In genomic region chrX:119721926-119722325, GRCh38 we compare ENCODE assay signal across 38 cellular contexts. TPM values are rescaled to one million over a fixed set of nuclear protein-coding genes. Genes with fewer than 3 reads are reported as not detected.
A peak's percentile ranks its signal among the peaks of the same experiment; 100 is the strongest.
DNase-seq lines count a peak whose midpoint lies in the region; ATAC-seq, FAIRE-seq and TF ChIP-seq lines count a peak whose summit lies in the region.
"Had no signal": no experiment of that assay in that cellular context is flagged by ENCODE, and none has a peak within 500 bp of the region (broad histone marks: within the 10 kb centered on the region; RNA-seq: fewer than 3 reads in every experiment).

No MANE protein-coding gene starts in this region.

- no peak overlapping the region for H2AK5ac ChIP-seq in H1 (ENCODE audit: low read depth, low read length)

- TF ChIP-seq CTCF in HEK293 (tag by site-specific recombination; IDR thresholded peaks at IDR 0.05), result no peak
- TF ChIP-seq CTCF in K562 (IDR thresholded peaks at IDR 0.05 in 2 of 3, conservative IDR thresholded peaks at IDR 0.05 in 1 of 3; ENCODE audit: insufficient read depth in 2 of 3, low read depth in 1 of 3, low read length in 3 of 3), result no peak
- TF ChIP-seq CTCF in H1 (IDR thresholded peaks at IDR 0.05; ENCODE audit: control extremely low read depth in 1 of 3, insufficient read depth in 1 of 3, low read depth in 1 of 3, low read length in 3 of 3), result no peak

- in situ Hi-C loops in K562 (cut with MboI), result no loop called here

- POLR2A ChIA-PET in HEK293 (lab: Yijun Ruan, JAX), result no interaction called here
- POLR2A ChIA-PET in HEK293T (lab: Yijun Ruan, JAX), result no interaction called here
- POLR2A ChIA-PET in K562 (lab: Yijun Ruan, JAX), result no interaction called here
- POLR2A ChIA-PET in H1 (lab: Charles Lee; ENCODE audit: partially characterized antibody), result interaction anchor here (0.6 kb wide), 1 partner anchor 16 kb away, joined by 3 read pairs; no protein-coding TSS in a partner anchor
- POLR2A ChIA-PET in CD4-positive, alpha-beta memory T cell (lab: Charles Lee; ENCODE audit: partially characterized antibody), result no interaction called here
- POLR2A ChIA-PET in activated CD8-positive, alpha-beta T cell treated with anti-CD3 and anti-CD28 coated beads, Interleukin-2, amount 10 ng/mL, durations not matched to agents 7 days and 5 days (lab: Charles Lee), result no interaction called here

- H3K4me1 ChIP-seq in HEK293 (ENCODE audit: control insufficient read depth, insufficient read depth, low read length), result no peaks in the 10 kb centered on the region
- H3K4me1 ChIP-seq in K562 (replicated peaks in 1 of 2; ENCODE audit: control insufficient read depth in 2 of 2, insufficient read depth in 2 of 2, low read length in 2 of 2), result peaks cover 0 to 2% of the 10 kb centered on the region in 2 experiments; a peak in 1 of 5 replicates
- H3K4me1 ChIP-seq in H1 (replicated peaks in 1 of 4; ENCODE audit: control insufficient read depth in 3 of 4, insufficient read depth in 4 of 4, low read length in 3 of 4), result no peaks in the 10 kb centered on the region
- H3K4me1 ChIP-seq in CD4-positive, alpha-beta memory T cell (ENCODE audit: insufficient read depth, low read length), result peaks cover under 1% of the 10 kb centered on the region
- H3K4me1 ChIP-seq: A549; BE2C; BLaER1; BLaER1 treated with 17β-estradiol and CSF1 and Interleukin-3, amounts not matched to agents 10 nM and 100 nM; Caco-2 had no signal

- no peak overlapping the region for H3K56ac ChIP-seq in H1 (replicated peaks; ENCODE audit: insufficient read length, low read depth, low read length)

- H3K18ac ChIP-seq in H1 (ENCODE audit: extremely low read depth, low read length), result no peak overlapping the region

- 20% methylated on average over 1 of the region's 2 CpGs for WGBS in K562 (ENCODE audit: insufficient coverage, low coverage, missing lambda C conversion rate)
- WGBS in H1 (ENCODE audit: extremely low coverage in 1 of 2, insufficient coverage in 1 of 2, insufficient read length in 1 of 2, insufficient replicate concordance in 2 of 2, low coverage in 1 of 2, low lambda C conversion rate in 2 of 2, missing lambda C conversion rate in 1 of 2), 2 experiments, result 75% methylated on average over 1 of the region's 2 CpGs; no CpG with 5 or more reads in 1 of the 2 experiments

- H3K23me2 ChIP-seq in H1 (ENCODE audit: low read depth, low read length), result no peaks in the 10 kb centered on the region

- no peak overlapping the region for H2AFZ ChIP-seq in K562 (ENCODE audit: low read depth, low read length)
- H2AFZ ChIP-seq in H1 (ENCODE audit: low read length), result no peak overlapping the region

- H2BK120ac ChIP-seq in H1 (replicated peaks; ENCODE audit: low read depth, low read length), result no peak overlapping the region

- H3K36me3 Mint-ChIP-seq in CD4-positive, alpha-beta memory T cell, result no peaks in the 10 kb centered on the region
- no peaks in the 10 kb centered on the region for H3K36me3 Mint-ChIP-seq in activated CD8-positive, alpha-beta T cell treated with anti-CD3 and anti-CD28 coated beads, Interleukin-2, amount 10 ng/mL, durations not matched to agents 7 days and 5 days (ENCODE audit: low read depth)
- H3K36me3 Mint-ChIP-seq: CD14-positive monocyte; CD8-positive, alpha-beta memory T cell; CD8-positive, alpha-beta T cell had no signal

- H3K4me3 ChIP-seq in HEK293 (ENCODE audit: low read depth, low read length), result no peak overlapping the region
- no peak overlapping the region for H3K4me3 ChIP-seq in K562
- no peak overlapping the region for H3K4me3 ChIP-seq in H1 (ENCODE audit: extremely low read depth in 1 of 4, insufficient read depth in 2 of 4, low read depth in 3 of 4, low read length in 4 of 4)
- H3K4me3 ChIP-seq in CD4-positive, alpha-beta memory T cell (ENCODE audit: low read length in 2 of 2), result no peak overlapping the region
- H3K4me3 ChIP-seq: A549; BLaER1; BLaER1 treated with 17β-estradiol and CSF1 and Interleukin-3, amounts not matched to agents 10 nM and 100 nM had no signal

- no peak overlapping the region for H4K8ac ChIP-seq in H1 (ENCODE audit: extremely low read depth, insufficient read depth, low read length)

- no peaks in the 10 kb centered on the region for H3K79me2 ChIP-seq in K562 (ENCODE audit: control insufficient read depth, insufficient read depth, low read length)
- no peaks in the 10 kb centered on the region for H3K79me2 ChIP-seq in H1 (ENCODE audit: control insufficient read depth in 1 of 2, insufficient read depth in 2 of 2, low read length in 2 of 2)

- no peak overlapping the region for H2BK15ac ChIP-seq in H1 (ENCODE audit: low read length)

- peaks cover 1 to 2% (median 2%) of the 10 kb centered on the region in 4 donors for H3K4me1 Mint-ChIP-seq in CD4-positive, alpha-beta memory T cell
- peaks cover 2% of the 10 kb centered on the region for H3K4me1 Mint-ChIP-seq in activated CD8-positive, alpha-beta T cell treated with anti-CD3 and anti-CD28 coated beads, Interleukin-2, amount 10 ng/mL, durations not matched to agents 7 days and 5 days (ENCODE audit: low read depth)
- H3K4me1 Mint-ChIP-seq: B cell had no signal

- TF ChIP-seq RAD21 in K562 (CRISPR knock-in tag; conservative IDR thresholded peaks at IDR 0.05 in 1 of 2, IDR thresholded peaks at IDR 0.05 in 1 of 2) (no peak), H1 (IDR thresholded peaks at IDR 0.05 in 1 of 2, conservative IDR thresholded peaks at IDR 0.05 in 1 of 2; ENCODE audit: low read depth in 2 of 2, low read length in 2 of 2) (no peak)

- no peaks in the 10 kb centered on the region for H3K79me1 ChIP-seq in H1 (ENCODE audit: low read depth, low read length)

- no peak overlapping the region for H2BK5ac ChIP-seq in H1 (ENCODE audit: low read depth, low read length)

- TF ChIP-seq EP300 in K562 (IDR thresholded peaks at IDR 0.05; ENCODE audit: low read length), result no peak
- TF ChIP-seq EP300 in H1 (IDR thresholded peaks at IDR 0.05; ENCODE audit: borderline replicate concordance in 1 of 2, low read depth in 2 of 2, low read length in 2 of 2), result no peak

- no peak for ATAC-seq in K562
- ATAC-seq in activated CD8-positive, alpha-beta T cell treated with anti-CD3 and anti-CD28 coated beads, Interleukin-2, amount 10 ng/mL, durations not matched to agents 7 days and 5 days, result no peak
- ATAC-seq: A549; CD8-positive, alpha-beta T cell had no signal

- no peak overlapping the region for H3K23ac ChIP-seq in H1 (ENCODE audit: insufficient read length)

- H3K4ac ChIP-seq in H1 (replicated peaks; ENCODE audit: insufficient read length, low read depth, low read length), result no peak overlapping the region

- H3K9me3 ChIP-seq in HEK293 (ENCODE audit: control insufficient read depth, insufficient read depth, low read depth, low read length), result no peaks in the 10 kb centered on the region
- no peaks in the 10 kb centered on the region for H3K9me3 ChIP-seq in K562 (replicated peaks; ENCODE audit: control insufficient read depth, insufficient read depth, low read depth, low read length)
- no peaks in the 10 kb centered on the region for H3K9me3 ChIP-seq in H1 (ENCODE audit: insufficient read depth in 2 of 2, low read depth in 1 of 2, low read length in 1 of 2)
- H3K9me3 ChIP-seq in CD4-positive, alpha-beta memory T cell (ENCODE audit: control insufficient read depth in 1 of 2, low read length in 2 of 2), result no peaks in the 10 kb centered on the region
- H3K9me3 ChIP-seq: A549; BE2C; BLaER1; BLaER1 treated with 17β-estradiol and CSF1 and Interleukin-3, amounts not matched to agents 10 nM and 100 nM; Caco-2 had no signal

- BruUV-seq in K562 (replicated peaks; lab: Mats Ljungman, UMichigan), result no TSS peak

- no peak overlapping the region for H2BK12ac ChIP-seq in H1 (ENCODE audit: low read depth, low read length)

- H3K36me3 ChIP-seq in HEK293 (ENCODE audit: control insufficient read depth in 2 of 2, insufficient read depth in 1 of 2, low read length in 2 of 2), result no peaks in the 10 kb centered on the region
- H3K36me3 ChIP-seq in K562 (ENCODE audit: control insufficient read depth, insufficient read depth, low read length), result no peaks in the 10 kb centered on the region
- no peaks in the 10 kb centered on the region for H3K36me3 ChIP-seq in H1 (ENCODE audit: control insufficient read depth in 2 of 4, insufficient read depth in 4 of 4, low read length in 3 of 4)
- no peaks in the 10 kb centered on the region for H3K36me3 ChIP-seq in CD4-positive, alpha-beta memory T cell (ENCODE audit: insufficient read depth, low read length)
- H3K36me3 ChIP-seq: BE2C; BLaER1; BLaER1 treated with 17β-estradiol and CSF1 and Interleukin-3, amounts not matched to agents 10 nM and 100 nM had no signal

- TF ChIP-seq POLR2A in K562 (conservative IDR thresholded peaks at IDR 0.05) (no peak), H1 (IDR thresholded peaks at IDR 0.05; ENCODE audit: control extremely low read depth in 1 of 2, low read depth in 2 of 2, low read length in 2 of 2) (no peak)

- no peak overlapping the region for H4K5ac ChIP-seq in H1 (ENCODE audit: insufficient read length, low read depth, low read length)

- no peak overlapping the region for H2BK20ac ChIP-seq in H1 (ENCODE audit: low read length)

- intact Hi-C loops in K562 (cut with micrococcal nuclease), result no loop called here
- intact Hi-C loops in CD4-positive, alpha-beta memory T cell (cut with micrococcal nuclease), result no loop called here

- H3K14ac ChIP-seq in H1 (ENCODE audit: insufficient read length), result no peak overlapping the region

- FAIRE-seq in K562 (lab: Jason Lieb, UNC) (no peak), H1 (lab: Jason Lieb, UNC) (no peak)
- FAIRE-seq: A204.1, A549, D721Med had no signal

- H4K91ac ChIP-seq in H1 (replicated peaks; ENCODE audit: insufficient read length, low read length), result no peak overlapping the region

- no peak overlapping the region for H3K4me3 Mint-ChIP-seq in CD4-positive, alpha-beta memory T cell
- no peak overlapping the region for H3K4me3 Mint-ChIP-seq in activated CD8-positive, alpha-beta T cell treated with anti-CD3 and anti-CD28 coated beads, Interleukin-2, amount 10 ng/mL, durations not matched to agents 7 days and 5 days
- H3K4me3 Mint-ChIP-seq: B cell; CD14-positive monocyte; CD4-positive, alpha-beta T cell; CD4-positive, CD25-positive, alpha-beta regulatory T cell; CD8-positive, alpha-beta memory T cell; CD8-positive, alpha-beta T cell had no signal

- no peak overlapping the region for H3K9ac ChIP-seq in K562 (ENCODE audit: insufficient read depth in 1 of 2, low read depth in 2 of 2, low read length in 2 of 2)
- no peak overlapping the region for H3K9ac ChIP-seq in H1 (replicated peaks in 1 of 4; ENCODE audit: extremely low read depth in 1 of 4, low read depth in 3 of 4, low read length in 3 of 4)
- H3K9ac ChIP-seq: BLaER1; BLaER1 treated with 17β-estradiol and CSF1 and Interleukin-3, amounts not matched to agents 10 nM and 100 nM had no signal

- CTCF ChIA-PET in HEK293 (lab: Yijun Ruan, JAX), result interaction anchor here (0.6 kb wide), 1 partner anchor 157 kb away, joined by 4 read pairs; no protein-coding TSS in a partner anchor
- CTCF ChIA-PET in HEK293T (lab: Yijun Ruan, JAX), result no interaction called here
- CTCF ChIA-PET in K562 (lab: Yijun Ruan, JAX; ENCODE audit: low intra/inter-chr PET ratio), result no interaction called here
- CTCF ChIA-PET in H1 (lab: Charles Lee; ENCODE audit: partially characterized antibody), result interaction anchor here (0.5 kb wide), 1 partner anchor 24 kb away, joined by 4 read pairs; no protein-coding TSS in a partner anchor
- CTCF ChIA-PET in CD4-positive, alpha-beta memory T cell (lab: Charles Lee; ENCODE audit: partially characterized antibody), result no interaction called here
- CTCF ChIA-PET in activated CD8-positive, alpha-beta T cell treated with anti-CD3 and anti-CD28 coated beads, Interleukin-2, amount 10 ng/mL, durations not matched to agents 7 days and 5 days (lab: Charles Lee), result no interaction called here

- no peak overlapping the region for H3K27ac ChIP-seq in HEK293 (ENCODE audit: extremely low read depth, low read depth, low read length)
- no peak overlapping the region for H3K27ac ChIP-seq in K562 (ENCODE audit: extremely low read depth, low read depth, low read length)
- H3K27ac ChIP-seq in H1 (ENCODE audit: low read depth, low read length), result no peak overlapping the region
- H3K27ac ChIP-seq in CD4-positive, alpha-beta memory T cell (ENCODE audit: low read depth, low read length), result no peak overlapping the region
- H3K27ac ChIP-seq: 22Rv1; A549; BLaER1; BLaER1 treated with 17β-estradiol and CSF1 and Interleukin-3, amounts not matched to agents 10 nM and 100 nM; C4-2B had no signal

- DNase-seq in HEK293T (ENCODE audit: extremely low spot score) (no peak), K562 (ENCODE audit: extremely low read depth in 1 of 4, low spot score in 3 of 4) (no peak), H1 (ENCODE audit: low read depth in 1 of 2, low spot score in 2 of 2) (no peak), H4 (ENCODE audit: low spot score) (no peak)
- DNase-seq in CD4-positive, alpha-beta memory T cell, result no peak
- no peak for DNase-seq in activated CD8-positive, alpha-beta T cell treated with anti-CD3 and anti-CD28 coated beads, Interleukin-2, amount 10 ng/mL, durations not matched to agents 7 days and 5 days
- no peak for DNase-seq in activated T-cell treated with anti-CD3 and anti-CD28 coated beads, Interleukin-2, amount 50 U/mL, for 48 hours
- DNase-seq: 8988T; ACHN; AML-193; BE2C; C1 segment of cervical spinal cord; Caco-2; Calu3; CD4-positive, alpha-beta T cell; CD4-positive, CD25-positive, alpha-beta regulatory T cell; CD8-positive, alpha-beta memory T cell; CD8-positive, alpha-beta T cell; COR-L47; DMS 273 treated with DMSO at 0.1 percent for 48 hours; DMS153; DMS53; DMS79; DMS79 treated with DMSO at 0.1 percent for 48 hours; DND-41; EL had no signal

- H3K27ac Mint-ChIP-seq in CD4-positive, alpha-beta memory T cell, result peak overlapping the region in 1 of 7 donors; percentile 1
- no peak overlapping the region for H3K27ac Mint-ChIP-seq in activated CD8-positive, alpha-beta T cell treated with anti-CD3 and anti-CD28 coated beads, Interleukin-2, amount 10 ng/mL, durations not matched to agents 7 days and 5 days
- H3K27ac Mint-ChIP-seq: B cell; CD4-positive, alpha-beta T cell; CD8-positive, alpha-beta memory T cell; CD8-positive, alpha-beta T cell had no signal

- H3K9me1 ChIP-seq in K562 (ENCODE audit: control insufficient read depth, insufficient read depth, low read length), result no peaks in the 10 kb centered on the region

- no peaks in the 10 kb centered on the region for H3K9me3 Mint-ChIP-seq in CD4-positive, alpha-beta memory T cell
- H3K9me3 Mint-ChIP-seq in activated CD8-positive, alpha-beta T cell treated with anti-CD3 and anti-CD28 coated beads, Interleukin-2, amount 10 ng/mL, durations not matched to agents 7 days and 5 days (ENCODE audit: insufficient read depth), result no peaks in the 10 kb centered on the region
- H3K9me3 Mint-ChIP-seq: CD4-positive, alpha-beta T cell; CD4-positive, CD25-positive, alpha-beta regulatory T cell; CD8-positive, alpha-beta memory T cell; CD8-positive, alpha-beta T cell had no signal

- H4K20me1 ChIP-seq in K562 (replicated peaks; ENCODE audit: control insufficient read depth, insufficient read depth, low read length) (no peaks in the 10 kb centered on the region), H1 (replicated peaks in 1 of 2; ENCODE audit: control insufficient read depth in 1 of 2, insufficient read depth in 2 of 2, low read length in 2 of 2) (no peaks in the 10 kb centered on the region)
- H4K20me1 ChIP-seq: BLaER1; BLaER1 treated with 17β-estradiol and CSF1 and Interleukin-3, amounts not matched to agents 10 nM and 100 nM had no signal

- no peak overlapping the region for H3K4me2 ChIP-seq in K562 (ENCODE audit: insufficient read depth, low read length)
- no peak overlapping the region for H3K4me2 ChIP-seq in H1 (ENCODE audit: insufficient read depth in 1 of 2, low read depth in 2 of 2, low read length in 2 of 2)
- H3K4me2 ChIP-seq: A549; BLaER1; BLaER1 treated with 17β-estradiol and CSF1 and Interleukin-3, amounts not matched to agents 10 nM and 100 nM had no signal

- H3K27me3 Mint-ChIP-seq in CD4-positive, alpha-beta memory T cell, result peaks cover 0 to 1% of the 10 kb centered on the region in 2 donors
- no peaks in the 10 kb centered on the region for H3K27me3 Mint-ChIP-seq in activated CD8-positive, alpha-beta T cell treated with anti-CD3 and anti-CD28 coated beads, Interleukin-2, amount 10 ng/mL, durations not matched to agents 7 days and 5 days (ENCODE audit: low read depth)
- H3K27me3 Mint-ChIP-seq: B cell; CD4-positive, alpha-beta T cell; CD4-positive, CD25-positive, alpha-beta regulatory T cell; CD8-positive, alpha-beta memory T cell had no signal

- H3K27me3 ChIP-seq in K562 (ENCODE audit: control insufficient read depth in 2 of 2, insufficient read depth in 2 of 2, low read length in 2 of 2), result no peaks in the 10 kb centered on the region
- H3K27me3 ChIP-seq in H1 (replicated peaks in 1 of 4; ENCODE audit: control insufficient read depth in 3 of 4, extremely low read depth in 1 of 4, insufficient read depth in 3 of 4, low read length in 3 of 4), result no peaks in the 10 kb centered on the region
- no peaks in the 10 kb centered on the region for H3K27me3 ChIP-seq in CD4-positive, alpha-beta memory T cell (ENCODE audit: insufficient read depth, low read length)
- H3K27me3 ChIP-seq: BE2C; BLaER1; BLaER1 treated with 17β-estradiol and CSF1 and Interleukin-3, amounts not matched to agents 10 nM and 100 nM had no signal

RNA-seq across cellular contexts. Expression of gene SEPTIN6, which starts 29.0 kb away (rescaled TPM):
- total RNA-seq in K562 (2011; cell fraction: chromatin; rRNA removed; ENCODE audit: low replicate concordance), result 62.2 and 67.3 TPM in 2 replicates
- total RNA-seq in K562 (2011; cell fraction: nucleolus; rRNA removed), result 20.0 and 24.9 TPM in 2 replicates
- total RNA-seq in K562 (2011; cell fraction: nucleoplasm; rRNA removed), result 38.7 and 66.8 TPM in 2 replicates
- total RNA-seq in K562 (2014; rRNA removed), result 33.7 and 39.9 TPM in 2 replicates
- total RNA-seq in K562 (2014; rRNA removed; fragmentation: Illumina TruSeq; extraction: Trizol), result 36.2 and 37.8 TPM in 2 replicates
- 37.8 and 41.1 TPM in 2 replicates for total RNA-seq in K562 (2015; rRNA removed; fragmentation: Illumina TruSeq; extraction: Trizol)
- 37.7 and 37.8 TPM in 2 replicates for total RNA-seq in K562 (2021)
- polyA plus RNA-seq in K562 (2011; rRNA removed), result 54.6 and 85.4 TPM in 2 replicates
- 57.5 and 94.0 TPM in 2 replicates for polyA plus RNA-seq in K562 (2011; cell fraction: cytosol; rRNA removed)
- polyA plus RNA-seq in K562 (2011; cell fraction: nucleus; rRNA removed), result 46.0 and 56.9 TPM in 2 replicates
- polyA plus RNA-seq in K562 (2012), result 31.8 and 66.7 TPM in 2 replicates
- polyA plus RNA-seq in K562 (2014; fragmentation: Illumina TruSeq; extraction: Trizol), result 51.8 and 67.0 TPM in 2 replicates
- polyA plus RNA-seq in K562 (2014; fragmentation: Nextera tagmentation; extraction: Ambion mirVana), result 10 to 100 TPM in 1 of 2 experiments, 1 to 10 TPM in 1; 8.4 to 12.2 TPM
- 29.0 and 35.3 TPM in 2 replicates for polyA plus RNA-seq in K562 (2014; rRNA removed)
- polyA minus RNA-seq in K562 (2011; rRNA and poly(A)+ RNA removed), result 114 and 136 TPM in 2 replicates
- 53.4 and 56.8 TPM in 2 replicates for polyA minus RNA-seq in K562 (2011; cell fraction: cytosol; rRNA and poly(A)+ RNA removed)
- 12.5 and 39.9 TPM in 2 replicates for polyA minus RNA-seq in K562 (2011; cell fraction: nucleus; rRNA and poly(A)+ RNA removed)
- 27.9 and 31.0 TPM in 2 replicates for total RNA-seq in H1 (2021; fragmentation: NEBNext Ultra II Directional; extraction: Animal tissue kit (Norgen Biotek cat#: 25700))
- polyA plus RNA-seq in H1 (2011; rRNA removed), result 38.6 and 42.6 TPM in 2 replicates
- polyA plus RNA-seq in H1 (2011; cell fraction: cytosol; rRNA removed), result 33.9 TPM
- polyA plus RNA-seq in H1 (2011; cell fraction: nucleus; rRNA removed), result 38.3 TPM
- polyA plus RNA-seq in H1 (2012, experiment 1 of 2), result 26.0 to 42.9 TPM (median 35.3 TPM) in 4 replicates
- 16.3 TPM for polyA plus RNA-seq in H1 (2012, experiment 2 of 2)
- polyA plus RNA-seq in H1 (2013, experiment 1 of 2), result 45.2 TPM
- 44.9 TPM for polyA plus RNA-seq in H1 (2013, experiment 2 of 2)
- polyA minus RNA-seq in H1 (2011; rRNA and poly(A)+ RNA removed), result 42.3 and 64.6 TPM in 2 replicates
- 21.2 TPM for polyA minus RNA-seq in H1 (2011; cell fraction: cytosol; rRNA and poly(A)+ RNA removed)
- 20.5 TPM for polyA minus RNA-seq in H1 (2011; cell fraction: nucleus; rRNA and poly(A)+ RNA removed)
- 100 to 1,000 TPM; 174 to 178 TPM for total RNA-seq in CD4-positive, alpha-beta memory T cell
- 100 to 1,000 TPM; 112 to 244 TPM for polyA plus RNA-seq in CD4-positive, alpha-beta memory T cell
- 21.3 and 28.0 TPM in 2 replicates for total RNA-seq in H4 (2014; rRNA removed; shearing (Covaris generic))
- total RNA-seq in activated CD8-positive, alpha-beta T cell treated with anti-CD3 and anti-CD28 coated beads, Interleukin-2, amount 10 ng/mL, durations not matched to agents 7 days and 5 days, result 100 to 1,000 TPM; 303 to 312 TPM

RNA-seq across cellular contexts. Expression of gene SOWAHD, which starts 36.5 kb away (rescaled TPM):
- total RNA-seq in K562 (2011; cell fraction: chromatin; rRNA removed; ENCODE audit: low replicate concordance), result not detected in 2 replicates
- not detected in 2 replicates for total RNA-seq in K562 (2011; cell fraction: nucleolus; rRNA removed)
- total RNA-seq in K562 (2011; cell fraction: nucleoplasm; rRNA removed), result not detected in 2 replicates
- total RNA-seq in K562 (2014; rRNA removed) (0.20 TPM in 1 of 2 replicates, not detected in the other), K562 (2014; rRNA removed; fragmentation: Illumina TruSeq; extraction: Trizol) (not detected in 2 replicates), K562 (2015; rRNA removed; fragmentation: Illumina TruSeq; extraction: Trizol) (0.15 TPM in 1 of 2 replicates, not detected in the other), K562 (2021) (not detected in 2 replicates)
- polyA plus RNA-seq in K562 (2011; rRNA removed) (0.11 and 0.13 TPM in 2 replicates), K562 (2014; fragmentation: Illumina TruSeq; extraction: Trizol) (not detected in 2 replicates), K562 (2014; fragmentation: Nextera tagmentation; extraction: Ambion mirVana) (not detected), K562 (2014; rRNA removed) (0.15 and 0.29 TPM in 2 replicates), H1 (2011; rRNA removed) (2.6 and 2.9 TPM in 2 replicates)
- polyA plus RNA-seq in K562 (2011; cell fraction: cytosol; rRNA removed), result 0.12 and 0.16 TPM in 2 replicates
- 0.08 TPM in 1 of 2 replicates, not detected in the other for polyA plus RNA-seq in K562 (2011; cell fraction: nucleus; rRNA removed)
- polyA plus RNA-seq in K562 (2012), result 0.10 and 0.18 TPM in 2 replicates
- polyA minus RNA-seq in K562 (2011; rRNA and poly(A)+ RNA removed), result not detected in 2 replicates
- not detected in 2 replicates for polyA minus RNA-seq in K562 (2011; cell fraction: cytosol; rRNA and poly(A)+ RNA removed)
- not detected in 2 replicates for polyA minus RNA-seq in K562 (2011; cell fraction: nucleus; rRNA and poly(A)+ RNA removed)
- 1.7 and 1.8 TPM in 2 replicates for total RNA-seq in H1 (2021; fragmentation: NEBNext Ultra II Directional; extraction: Animal tissue kit (Norgen Biotek cat#: 25700))
- polyA plus RNA-seq in H1 (2011; cell fraction: cytosol; rRNA removed), result 3.1 TPM
- polyA plus RNA-seq in H1 (2011; cell fraction: nucleus; rRNA removed), result 1.7 TPM
- polyA plus RNA-seq in H1 (2012, experiment 1 of 2), result 0.81 to 3.2 TPM (median 2.1 TPM) in 4 replicates
- 2.1 TPM for polyA plus RNA-seq in H1 (2012, experiment 2 of 2)
- 1.1 TPM for polyA plus RNA-seq in H1 (2013, experiment 1 of 2)
- 0.85 TPM for polyA plus RNA-seq in H1 (2013, experiment 2 of 2)
- 0.29 and 0.47 TPM in 2 replicates for polyA minus RNA-seq in H1 (2011; rRNA and poly(A)+ RNA removed)
- polyA minus RNA-seq in H1 (2011; cell fraction: cytosol; rRNA and poly(A)+ RNA removed), result 1.7 TPM
- 1.5 TPM for polyA minus RNA-seq in H1 (2011; cell fraction: nucleus; rRNA and poly(A)+ RNA removed)
- total RNA-seq in CD4-positive, alpha-beta memory T cell, result 1 to 10 TPM; 1.9 to 2.0 TPM
- polyA plus RNA-seq in CD4-positive, alpha-beta memory T cell, result 1 to 10 TPM in 1 of 2 donors, not detected in 1; 2.6 TPM
- total RNA-seq in H4 (2014; rRNA removed; shearing (Covaris generic)), result 0.10 TPM in 1 of 2 replicates, not detected in the other
- 1 to 10 TPM in 1 of 2 experiments, under 1 TPM in 1; 0.92 to 1.4 TPM for total RNA-seq in activated CD8-positive, alpha-beta T cell treated with anti-CD3 and anti-CD28 coated beads, Interleukin-2, amount 10 ng/mL, durations not matched to agents 7 days and 5 days
- total RNA-seq: A172; A673; Calu3; CD4-positive, CD25-positive, alpha-beta regulatory T cell had no signal

Comparison
In these comparisons a context has a peak if more than half of its experiments do, and no peak if none do; other contexts are left out.
1. CTCF ChIA-PET loops: an anchor here in HEK293 (0.6 kb wide) and H1 (0.5 kb wide); none called in HEK293T, K562, CD4-positive, alpha-beta memory T cell and activated CD8-positive, alpha-beta T cell treated with anti-CD3 and anti-CD28 coated beads, Interleukin-2, amount 10 ng/mL, durations not matched to agents 7 days and 5 days.